2 cellular contexts compared by ENCODE assay signal in the genomic region with DNA sequence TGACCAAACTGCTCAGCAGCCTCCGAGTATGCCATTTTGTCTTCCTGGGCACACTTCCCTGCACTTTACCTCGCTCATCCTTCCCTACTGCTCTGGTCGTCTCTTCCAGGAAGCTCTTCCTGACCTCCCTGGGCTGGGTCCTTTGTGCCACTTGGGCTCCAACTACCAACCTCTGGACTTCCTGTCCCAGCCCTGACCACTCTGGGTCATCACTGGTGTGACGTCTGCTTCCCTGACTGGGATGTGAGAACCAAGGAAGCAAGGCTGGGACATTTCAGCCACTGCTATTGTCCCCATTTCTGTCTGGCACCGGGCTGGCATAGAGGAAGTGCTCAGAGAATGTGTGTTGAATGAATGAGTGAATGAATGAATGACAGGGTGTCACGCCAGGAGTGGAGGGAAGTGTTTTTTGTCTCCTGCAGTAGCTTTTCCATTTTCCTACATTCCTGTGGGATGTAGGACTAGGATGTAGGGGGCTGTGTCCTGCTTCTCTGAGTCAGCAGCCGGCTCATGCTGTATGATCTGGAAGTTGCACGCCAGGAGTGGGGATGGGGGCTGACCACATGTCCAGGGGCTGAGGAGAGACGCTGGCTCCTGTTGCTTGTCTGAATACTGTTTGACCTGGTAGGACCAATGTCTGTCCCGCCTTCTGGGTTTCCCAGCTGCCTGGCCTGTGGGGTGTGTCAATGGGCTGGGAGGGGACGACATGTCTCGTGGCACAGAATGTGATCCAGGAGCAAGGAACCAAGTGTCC.
TF ChIP-seq lines count a peak whose summit lies in the region.

No MANE protein-coding gene starts in this region.

TF ChIP-seq in liver, 16 proteins besides CTCF, POLR2A, EP300 and RAD21:
- TF ChIP-seq NR2F2 (IDR thresholded peaks at IDR 0.05) = peak; percentile 67
- TF ChIP-seq, protein P1, sequence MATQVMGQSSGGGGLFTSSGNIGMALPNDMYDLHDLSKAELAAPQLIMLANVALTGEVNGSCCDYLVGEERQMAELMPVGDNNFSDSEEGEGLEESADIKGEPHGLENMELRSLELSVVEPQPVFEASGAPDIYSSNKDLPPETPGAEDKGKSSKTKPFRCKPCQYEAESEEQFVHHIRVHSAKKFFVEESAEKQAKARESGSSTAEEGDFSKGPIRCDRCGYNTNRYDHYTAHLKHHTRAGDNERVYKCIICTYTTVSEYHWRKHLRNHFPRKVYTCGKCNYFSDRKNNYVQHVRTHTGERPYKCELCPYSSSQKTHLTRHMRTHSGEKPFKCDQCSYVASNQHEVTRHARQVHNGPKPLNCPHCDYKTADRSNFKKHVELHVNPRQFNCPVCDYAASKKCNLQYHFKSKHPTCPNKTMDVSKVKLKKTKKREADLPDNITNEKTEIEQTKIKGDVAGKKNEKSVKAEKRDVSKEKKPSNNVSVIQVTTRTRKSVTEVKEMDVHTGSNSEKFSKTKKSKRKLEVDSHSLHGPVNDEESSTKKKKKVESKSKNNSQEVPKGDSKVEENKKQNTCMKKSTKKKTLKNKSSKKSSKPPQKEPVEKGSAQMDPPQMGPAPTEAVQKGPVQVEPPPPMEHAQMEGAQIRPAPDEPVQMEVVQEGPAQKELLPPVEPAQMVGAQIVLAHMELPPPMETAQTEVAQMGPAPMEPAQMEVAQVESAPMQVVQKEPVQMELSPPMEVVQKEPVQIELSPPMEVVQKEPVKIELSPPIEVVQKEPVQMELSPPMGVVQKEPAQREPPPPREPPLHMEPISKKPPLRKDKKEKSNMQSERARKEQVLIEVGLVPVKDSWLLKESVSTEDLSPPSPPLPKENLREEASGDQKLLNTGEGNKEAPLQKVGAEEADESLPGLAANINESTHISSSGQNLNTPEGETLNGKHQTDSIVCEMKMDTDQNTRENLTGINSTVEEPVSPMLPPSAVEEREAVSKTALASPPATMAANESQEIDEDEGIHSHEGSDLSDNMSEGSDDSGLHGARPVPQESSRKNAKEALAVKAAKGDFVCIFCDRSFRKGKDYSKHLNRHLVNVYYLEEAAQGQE (IDR thresholded peaks at IDR 0.05) = no peak
TF ChIP-seq in liver: peak in this region for 1.

TF ChIP-seq in HepG2, 621 proteins besides CTCF, POLR2A, EP300 and RAD21:
- TF ChIP-seq ZNF644 (CRISPR knock-in tag; IDR thresholded peaks at IDR 0.05; ENCODE audit: low read depth) (no peak), SETDB1 (CRISPR knock-in tag; IDR thresholded peaks at IDR 0.05; ENCODE audit: borderline replicate concordance) (no peak), ZNF672 (CRISPR knock-in tag; IDR thresholded peaks at IDR 0.05) (no peak)
